1 cellular context compared by ENCODE assay signal in genomic region chr14:69658664-69659261, GRCh38.
TF ChIP-seq lines count a peak whose summit lies in the region.

No MANE protein-coding gene starts in this region.

TF ChIP-seq in HepG2, 621 proteins besides CTCF, POLR2A, EP300 and RAD21 (continued from another document and continues in another):
- TF ChIP-seq HOXA9 (CRISPR knock-in tag; IDR thresholded peaks at IDR 0.05; ENCODE audit: borderline replicate concordance) (0 out of 2 replicates have a peak, but pooled peaks have one; percentile 41), NR2F6 (IDR thresholded peaks at IDR 0.05) (0 out of 2 replicates have a peak, but pooled peaks have one; percentile 28), NR2F6 (CRISPR knock-in tag; IDR thresholded peaks at IDR 0.05) (no peak), HOMEZ (CRISPR knock-in tag; IDR thresholded peaks at IDR 0.05; ENCODE audit: low read depth) (0 out of 2 replicates have a peak, but pooled peaks have one; percentile 10), NKX3-1 (CRISPR knock-in tag; IDR thresholded peaks at IDR 0.05) (no peak), TARDBP (CRISPR knock-in tag; IDR thresholded peaks at IDR 0.05) (peak; percentile 18; the same call in 1 of the 2 replicates), ZFP90 (CRISPR knock-in tag; IDR thresholded peaks at IDR 0.05; ENCODE audit: borderline replicate concordance) (peak; percentile 34; the same call in 1 of the 2 replicates), SP5 (CRISPR knock-in tag; IDR thresholded peaks at IDR 0.05; ENCODE audit: borderline replicate concordance, low read depth) (0 out of 2 replicates have a peak, but pooled peaks have one; percentile 29), RFXAP (CRISPR knock-in tag; IDR thresholded peaks at IDR 0.05; ENCODE audit: borderline replicate concordance) (0 out of 2 replicates have a peak, but pooled peaks have one; percentile 6), ESRRA (CRISPR knock-in tag; IDR thresholded peaks at IDR 0.05; ENCODE audit: low read depth) (peak; percentile 68; the same call in 1 of the 2 replicates), FOXK1 (CRISPR knock-in tag; IDR thresholded peaks at IDR 0.05; ENCODE audit: borderline replicate concordance, low read depth) (no peak), JUNB (CRISPR knock-in tag; IDR thresholded peaks at IDR 0.05; ENCODE audit: borderline replicate concordance) (peak; percentile 41; the same call in 1 of the 2 replicates), HDAC1 (CRISPR knock-in tag; IDR thresholded peaks at IDR 0.05) (peak; percentile 49; the same call in 1 of the 2 replicates), PAXIP1 (CRISPR knock-in tag; conservative IDR thresholded peaks at IDR 0.05) (peak; percentile 64), ZNF709 (CRISPR knock-in tag; IDR thresholded peaks at IDR 0.05) (0 out of 2 replicates have a peak, but pooled peaks have one; percentile 43), CREM (IDR thresholded peaks at IDR 0.05) (peak; percentile 11; the same call in 1 of the 2 replicates), CREM (CRISPR knock-in tag; IDR thresholded peaks at IDR 0.05) (no peak), ASH2L (IDR thresholded peaks at IDR 0.05; ENCODE audit: insufficient read length, low read depth, low read length) (peak; percentile 23), TBX2 (CRISPR knock-in tag; IDR thresholded peaks at IDR 0.05; ENCODE audit: borderline replicate concordance) (peak; percentile 68; the same call in 1 of the 2 replicates), TBX3 (IDR thresholded peaks at IDR 0.05; ENCODE audit: borderline replicate concordance) (peak; percentile 58; the same call in 1 of the 2 replicates), ATF7 (IDR thresholded peaks at IDR 0.05) (no peak), ATF7 (CRISPR knock-in tag; IDR thresholded peaks at IDR 0.05) (no peak), SOX13 (IDR thresholded peaks at IDR 0.05) (no peak), SOX13 (CRISPR knock-in tag; conservative IDR thresholded peaks at IDR 0.05 in 1 of 2, IDR thresholded peaks at IDR 0.05 in 1 of 2) (peak in 1 of 2 experiments; percentile 11; a peak in 1 of 4 replicates), MED13 (CRISPR knock-in tag; IDR thresholded peaks at IDR 0.05) (no peak), THYN1 (CRISPR knock-in tag; IDR thresholded peaks at IDR 0.05; ENCODE audit: borderline replicate concordance, low read depth) (no peak), HNF4G (IDR thresholded peaks at IDR 0.05; ENCODE audit: borderline replicate concordance, low read depth, low read length) (peak; percentile 73), HNF4G (CRISPR knock-in tag; IDR thresholded peaks at IDR 0.05; ENCODE audit: borderline replicate concordance, low read depth) (peak; percentile 46; the same call in 1 of the 2 replicates), IRF9 (CRISPR knock-in tag; IDR thresholded peaks at IDR 0.05; ENCODE audit: borderline replicate concordance) (0 out of 2 replicates have a peak, but pooled peaks have one; percentile 13), ZNF280D (CRISPR knock-in tag; IDR thresholded peaks at IDR 0.05) (0 out of 2 replicates have a peak, but pooled peaks have one; percentile 30), ZBTB33 (CRISPR knock-in tag; IDR thresholded peaks at IDR 0.05) (peak; percentile 18; the same call in 1 of the 2 replicates), SALL1 (CRISPR knock-in tag; IDR thresholded peaks at IDR 0.05) (peak; percentile 64), CREB1 (IDR thresholded peaks at IDR 0.05) (no peak), CREB1 (CRISPR knock-in tag; IDR thresholded peaks at IDR 0.05) (0 out of 2 replicates have a peak, but pooled peaks have one; percentile 28), FOXP4 (CRISPR knock-in tag; IDR thresholded peaks at IDR 0.05) (peak; percentile 29; the same call in 1 of the 2 replicates), NR2F1 (CRISPR knock-in tag; IDR thresholded peaks at IDR 0.05) (0 out of 4 replicates have a peak, but pooled peaks of 1 of the 2 experiments have one; percentile 30), SOX5 (CRISPR knock-in tag; IDR thresholded peaks at IDR 0.05; ENCODE audit: borderline replicate concordance) (0 out of 2 replicates have a peak, but pooled peaks have one; percentile 36), ZNF710 (CRISPR knock-in tag; IDR thresholded peaks at IDR 0.05; ENCODE audit: borderline replicate concordance) (no peak), ZEB1 (IDR thresholded peaks at IDR 0.05; ENCODE audit: insufficient replicate concordance, low read depth) (peak; percentile 4), FOXO4 (CRISPR knock-in tag; conservative IDR thresholded peaks at IDR 0.05) (no peak), THRA (CRISPR knock-in tag; IDR thresholded peaks at IDR 0.05; ENCODE audit: borderline replicate concordance) (0 out of 2 replicates have a peak, but pooled peaks have one; percentile 2)
